In the genomic region with DNA sequence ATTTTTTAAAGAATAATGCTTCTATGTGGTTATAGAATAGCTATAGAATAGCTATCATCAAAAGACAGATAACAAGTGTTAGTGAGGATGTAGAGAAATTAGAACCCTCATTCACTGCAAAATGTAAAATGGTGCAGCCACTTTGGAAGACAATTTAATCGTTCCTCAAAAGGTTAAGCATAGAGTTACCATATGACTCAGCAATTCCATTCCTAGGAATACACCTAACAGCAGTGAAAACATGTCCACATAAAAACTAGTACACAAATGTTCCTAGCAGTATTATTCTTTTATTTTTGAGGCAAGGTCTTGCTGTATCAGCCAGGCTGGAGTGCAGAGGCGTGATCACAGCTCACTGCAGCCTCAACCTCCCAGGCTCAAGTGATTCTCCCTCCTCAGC, we compare ENCODE assay signal across 21 cellular contexts. TPM values are rescaled to one million over a fixed set of nuclear protein-coding genes. Genes with fewer than 3 reads are reported as not detected.
DNase-seq lines count a peak whose midpoint lies in the region; ATAC-seq, FAIRE-seq and TF ChIP-seq lines count a peak whose summit lies in the region.
"Had no signal": no experiment of that assay in that cellular context is flagged by ENCODE, and none has a peak within 500 bp of the region (broad histone marks: within the 10 kb centered on the region; RNA-seq: fewer than 3 reads in every experiment).

No MANE protein-coding gene starts in this region.

- H3K4me1 ChIP-seq in HCT116 (ENCODE audit: control insufficient read depth in 1 of 2, insufficient read depth in 2 of 2, low read length in 2 of 2) (peaks cover 0 to 4% of the 10 kb centered on the region in 2 experiments; a peak in 1 of 4 replicates), spleen (no peaks in the 10 kb centered on the region)
- H3K4me1 ChIP-seq: BE2C, Caco-2 had no signal

- TF ChIP-seq POLR2A in HCT116 (IDR thresholded peaks at IDR 0.05; ENCODE audit: borderline replicate concordance, extremely low read depth, insufficient read depth, insufficient read length), result no peak
- no peak for TF ChIP-seq POLR2A in spleen (IDR thresholded peaks at IDR 0.05)

- no peaks in the 10 kb centered on the region for H3K79me2 ChIP-seq in HCT116 (ENCODE audit: insufficient read depth, low read length)

- no peaks in the 10 kb centered on the region for H3K9me3 ChIP-seq in HCT116 (ENCODE audit: control insufficient read depth in 1 of 2, insufficient read depth in 1 of 2, low read depth in 1 of 2, low read length in 2 of 2)
- no peaks in the 10 kb centered on the region for H3K9me3 ChIP-seq in spleen
- H3K9me3 ChIP-seq: BE2C, Caco-2 had no signal

- H4K20me1 ChIP-seq in HCT116 (ENCODE audit: insufficient read depth), result no peaks in the 10 kb centered on the region

- ATAC-seq in HCT116 (no peak), GM18511 (IDR thresholded peaks at IDR 0.05; ENCODE audit: unreplicated experiment) (no peak), HG03342 (IDR thresholded peaks at IDR 0.05; ENCODE audit: unreplicated experiment) (no peak)

- H3K9me2 ChIP-seq in HCT116 (ENCODE audit: insufficient read depth), result no peaks in the 10 kb centered on the region

- POLR2A ChIA-PET in HCT116 (lab: Charles Lee), result no interaction called here

- peak overlapping the region; percentile 68 for H2AFZ ChIP-seq in HCT116 (ENCODE audit: low read depth, low read length, poor library complexity, severe bottlenecking)

- FAIRE-seq in HTR-8/SVneo (lab: Jason Lieb, UNC), result no peak
- FAIRE-seq: D721Med, GM12892, GM18507 had no signal

- no peak overlapping the region for H3K9ac ChIP-seq in HCT116 (ENCODE audit: low read length)

- CTCF ChIA-PET in HCT116 (lab: Charles Lee), result no interaction called here

- TF ChIP-seq CTCF in HCT116 (IDR thresholded peaks at IDR 0.05 in 2 of 3, conservative IDR thresholded peaks at IDR 0.05 in 1 of 3; ENCODE audit: borderline replicate concordance in 1 of 3, insufficient read depth in 1 of 3, low read depth in 2 of 3, low read length in 2 of 3) (no peak), fibroblast of the aortic adventitia (IDR thresholded peaks at IDR 0.05; ENCODE audit: insufficient read depth, low read length) (no peak), spleen (IDR thresholded peaks at IDR 0.05 in 8 of 11, conservative IDR thresholded peaks at IDR 0.05 in 3 of 11) (no peak)

- no peak overlapping the region for H3K4me3 ChIP-seq in HCT116 (replicated peaks in 1 of 2; ENCODE audit: low read depth in 1 of 2, low read length in 2 of 2)
- no peak overlapping the region for H3K4me3 ChIP-seq in fibroblast of the aortic adventitia (ENCODE audit: low read depth, low read length)
- no peak overlapping the region for H3K4me3 ChIP-seq in spleen

- H3K27ac ChIP-seq in HCT116 (ENCODE audit: low read depth, low read length) (no peak overlapping the region), spleen (no peak overlapping the region)

- H3K4me2 ChIP-seq in HCT116 (ENCODE audit: low read length), result no peak overlapping the region

- no peaks in the 10 kb centered on the region for H3K27me3 ChIP-seq in HCT116 (ENCODE audit: insufficient read depth, low read length)
- H3K27me3 ChIP-seq in spleen (replicated peaks in 1 of 7), result peaks cover 0 to 5% (median 0%) of the 10 kb centered on the region in 7 donors
- H3K27me3 ChIP-seq: BE2C had no signal

- RAD21 ChIA-PET in HCT116 (lab: Charles Lee; ENCODE audit: low non-redundant PET in 1 of 2, low total read pairs in 2 of 2, uncharacterized antibody in 2 of 2, unreplicated experiment in 2 of 2), result no interaction called here

- no peak for TF ChIP-seq RAD21 in HCT116 (IDR thresholded peaks at IDR 0.05; ENCODE audit: low read depth)

- 52 to 67% (median 58%) methylated on average over 2 of the region's 2 CpGs for WGBS in spleen, 5 donors

- DNase-seq in HCT116 (ENCODE audit: low read depth, low spot score) (no peak), NCI-H460 (ENCODE audit: extremely low read depth, low read depth) (peak; percentile 2), fibroblast of the aortic adventitia (ENCODE audit: low read depth) (peak; percentile 12), spleen (peak; percentile 1), HTR-8/SVneo (ENCODE audit: insufficient read length, low spot score) (no peak)
- DNase-seq: ACHN; BE2C; C1 segment of cervical spinal cord; Caco-2; CD4-positive, CD25-positive, alpha-beta regulatory T cell; CD8-positive, alpha-beta memory T cell; DMS79; GDM1; GOT3; H7; KBM-7 had no signal

- H3K36me3 ChIP-seq in HCT116 (ENCODE audit: control insufficient read depth in 1 of 2, insufficient read depth in 2 of 2, low read length in 2 of 2), result no peaks in the 10 kb centered on the region
- H3K36me3 ChIP-seq in spleen, result no peaks in the 10 kb centered on the region
- H3K36me3 ChIP-seq: BE2C had no signal

- no TSS peak for BruUV-seq in HCT116 (replicated peaks; lab: Mats Ljungman, UMichigan)

- intact Hi-C loops in HCT116 (cut with micrococcal nuclease), result no loop called here
- intact Hi-C loops in spleen (cut with DNase I; ENCODE audit: low total_unique reads), result no loop called here

TF ChIP-seq in HCT116, 20 proteins besides CTCF, POLR2A, EP300 and RAD21:
- TF ChIP-seq CBX3 (IDR thresholded peaks at IDR 0.05; ENCODE audit: low read depth) (no peak), YY1 (IDR thresholded peaks at IDR 0.05; ENCODE audit: extremely low read depth, insufficient replicate concordance, low read depth, low read length) (no peak), CEBPB (IDR thresholded peaks at IDR 0.05; ENCODE audit: low read depth) (no peak), EZH2phosphoT487 (IDR thresholded peaks at IDR 0.05; ENCODE audit: borderline replicate concordance) (no peak), POLR2AphosphoS5 (IDR thresholded peaks at IDR 0.05; ENCODE audit: low read depth, low read length) (no peak), ZFX (IDR thresholded peaks at IDR 0.05) (no peak), ZNF274 (IDR thresholded peaks at IDR 0.05; ENCODE audit: low read depth, low read length) (no peak), FOSL1 (IDR thresholded peaks at IDR 0.05; ENCODE audit: low read depth) (no peak), SIN3A (IDR thresholded peaks at IDR 0.05; ENCODE audit: low read depth) (no peak), EZH2 (IDR thresholded peaks at IDR 0.05) (no peak), SP1 (IDR thresholded peaks at IDR 0.05; ENCODE audit: low read depth) (no peak)
- TF ChIP-seq, protein P1, sequence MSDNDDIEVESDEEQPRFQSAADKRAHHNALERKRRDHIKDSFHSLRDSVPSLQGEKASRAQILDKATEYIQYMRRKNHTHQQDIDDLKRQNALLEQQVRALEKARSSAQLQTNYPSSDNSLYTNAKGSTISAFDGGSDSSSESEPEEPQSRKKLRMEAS (IDR thresholded peaks at IDR 0.05), result no peak
- TF ChIP-seq, protein P2, sequence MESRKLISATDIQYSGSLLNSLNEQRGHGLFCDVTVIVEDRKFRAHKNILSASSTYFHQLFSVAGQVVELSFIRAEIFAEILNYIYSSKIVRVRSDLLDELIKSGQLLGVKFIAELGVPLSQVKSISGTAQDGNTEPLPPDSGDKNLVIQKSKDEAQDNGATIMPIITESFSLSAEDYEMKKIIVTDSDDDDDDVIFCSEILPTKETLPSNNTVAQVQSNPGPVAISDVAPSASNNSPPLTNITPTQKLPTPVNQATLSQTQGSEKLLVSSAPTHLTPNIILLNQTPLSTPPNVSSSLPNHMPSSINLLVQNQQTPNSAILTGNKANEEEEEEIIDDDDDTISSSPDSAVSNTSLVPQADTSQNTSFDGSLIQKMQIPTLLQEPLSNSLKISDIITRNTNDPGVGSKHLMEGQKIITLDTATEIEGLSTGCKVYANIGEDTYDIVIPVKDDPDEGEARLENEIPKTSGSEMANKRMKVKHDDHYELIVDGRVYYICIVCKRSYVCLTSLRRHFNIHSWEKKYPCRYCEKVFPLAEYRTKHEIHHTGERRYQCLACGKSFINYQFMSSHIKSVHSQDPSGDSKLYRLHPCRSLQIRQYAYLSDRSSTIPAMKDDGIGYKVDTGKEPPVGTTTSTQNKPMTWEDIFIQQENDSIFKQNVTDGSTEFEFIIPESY (IDR thresholded peaks at IDR 0.05; ENCODE audit: extremely low read depth, insufficient replicate concordance, low read length), result no peak
- TF ChIP-seq, protein P3, sequence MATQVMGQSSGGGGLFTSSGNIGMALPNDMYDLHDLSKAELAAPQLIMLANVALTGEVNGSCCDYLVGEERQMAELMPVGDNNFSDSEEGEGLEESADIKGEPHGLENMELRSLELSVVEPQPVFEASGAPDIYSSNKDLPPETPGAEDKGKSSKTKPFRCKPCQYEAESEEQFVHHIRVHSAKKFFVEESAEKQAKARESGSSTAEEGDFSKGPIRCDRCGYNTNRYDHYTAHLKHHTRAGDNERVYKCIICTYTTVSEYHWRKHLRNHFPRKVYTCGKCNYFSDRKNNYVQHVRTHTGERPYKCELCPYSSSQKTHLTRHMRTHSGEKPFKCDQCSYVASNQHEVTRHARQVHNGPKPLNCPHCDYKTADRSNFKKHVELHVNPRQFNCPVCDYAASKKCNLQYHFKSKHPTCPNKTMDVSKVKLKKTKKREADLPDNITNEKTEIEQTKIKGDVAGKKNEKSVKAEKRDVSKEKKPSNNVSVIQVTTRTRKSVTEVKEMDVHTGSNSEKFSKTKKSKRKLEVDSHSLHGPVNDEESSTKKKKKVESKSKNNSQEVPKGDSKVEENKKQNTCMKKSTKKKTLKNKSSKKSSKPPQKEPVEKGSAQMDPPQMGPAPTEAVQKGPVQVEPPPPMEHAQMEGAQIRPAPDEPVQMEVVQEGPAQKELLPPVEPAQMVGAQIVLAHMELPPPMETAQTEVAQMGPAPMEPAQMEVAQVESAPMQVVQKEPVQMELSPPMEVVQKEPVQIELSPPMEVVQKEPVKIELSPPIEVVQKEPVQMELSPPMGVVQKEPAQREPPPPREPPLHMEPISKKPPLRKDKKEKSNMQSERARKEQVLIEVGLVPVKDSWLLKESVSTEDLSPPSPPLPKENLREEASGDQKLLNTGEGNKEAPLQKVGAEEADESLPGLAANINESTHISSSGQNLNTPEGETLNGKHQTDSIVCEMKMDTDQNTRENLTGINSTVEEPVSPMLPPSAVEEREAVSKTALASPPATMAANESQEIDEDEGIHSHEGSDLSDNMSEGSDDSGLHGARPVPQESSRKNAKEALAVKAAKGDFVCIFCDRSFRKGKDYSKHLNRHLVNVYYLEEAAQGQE (IDR thresholded peaks at IDR 0.05; ENCODE audit: low read depth), result no peak

RNA-seq across cellular contexts. Expression of a gene that starts 34.0 kb away (rescaled TPM):
- total RNA-seq in HCT116 (2021; ENCODE audit: unreplicated experiment) (22.9 TPM), fibroblast of the aortic adventitia (ENCODE audit: low replicate concordance) (14.3 and 28.7 TPM in 2 replicates), spleen (10 to 100 TPM; 12.9 to 20.5 (median 15.7) TPM)
- 15.6 and 15.7 TPM in 2 replicates for polyA plus RNA-seq in HCT116 (2012)
- total RNA-seq in NCI-H460 (2014; rRNA removed; shearing (Covaris generic)), result 22.5 and 23.1 TPM in 2 replicates
- 12.0 TPM in 2 replicates for polyA plus RNA-seq in NCI-H460 (2014; cell fraction: nucleus; rRNA removed)
- 1 to 10 TPM; 1.9 to 5.8 (median 2.4) TPM for polyA plus RNA-seq in spleen

Comparison
In these comparisons a context has a peak if more than half of its experiments do, and no peak if none do; other contexts are left out.
1. DNase-seq: peak in NCI-H460 (single experiment), fibroblast of the aortic adventitia (single experiment) and spleen (single experiment); none in HCT116 (single experiment) and HTR-8/SVneo (single experiment).